Comparison of ENCODE assay signal across 22 cellular contexts in genomic region chr18:13429884-13430510, GRCh38.
"Had no signal": no experiment of that assay in that cellular context is flagged by ENCODE, and none has a peak within 500 bp of the region (broad histone marks: within the 10 kb centered on the region; RNA-seq: fewer than 3 reads in every experiment).

No MANE protein-coding gene starts in this region.

- DNase-seq: islet precursor cell; left ventricle myocardium inferior; mesendoderm; naive B cell; natural killer cell; ovary; retina; right cardiac atrium; small intestine; spleen; stimulated activated CD4-positive, alpha-beta T cell treated with anti-CD3 and anti-CD28 coated beads, Interleukin-4, amount 100 ng/mL, for 24 hours; stimulated activated naive CD4-positive, alpha-beta T cell had no signal

- FAIRE-seq: small intestine had no signal

- H3K36me3 Mint-ChIP-seq: mesothelial cell of epicardium; naive B cell; natural killer cell; stimulated activated effector memory CD8-positive, alpha-beta T cell treated with anti-CD3 and anti-CD28 coated beads, Interleukin-12 subunit alpha, Interleukin-12 subunit beta, amount 100 ng/mL, for 72 hours; type B pancreatic cell had no signal

- H3K27me3 Mint-ChIP-seq: stimulated activated naive CD8-positive, alpha-beta T cell treated with anti-CD3 and anti-CD28 coated beads, Interleukin-15, Interleukin-2, amounts not matched to agents 100 ng/mL and 50 ng/mL, for 24 hours had no signal

- H3K9me3 ChIP-seq: left ventricle myocardium inferior, ovary, spleen, suprapubic skin, thoracic aorta, tibial nerve, vagina had no signal

- ATAC-seq: natural killer cell; right cardiac atrium; sciatic nerve; stimulated activated effector memory CD8-positive, alpha-beta T cell treated with anti-CD3 and anti-CD28 coated beads, Interleukin-12 subunit alpha, Interleukin-12 subunit beta, amount 100 ng/mL, for 72 hours had no signal

- H3K9me3 Mint-ChIP-seq: mesothelial cell of epicardium; naive B cell; natural killer cell; stimulated activated effector memory CD8-positive, alpha-beta T cell treated with anti-CD3 and anti-CD28 coated beads, Interleukin-12 subunit alpha, Interleukin-12 subunit beta, amount 100 ng/mL, for 72 hours; stimulated activated naive CD8-positive, alpha-beta T cell treated with anti-CD3 and anti-CD28 coated beads, Interleukin-15, Interleukin-2, amounts not matched to agents 100 ng/mL and 50 ng/mL, for 24 hours; type B pancreatic cell had no signal

- H3K27ac Mint-ChIP-seq: mesothelial cell of epicardium; natural killer cell; progenitor cell of endocrine pancreas; stimulated activated effector memory CD8-positive, alpha-beta T cell treated with anti-CD3 and anti-CD28 coated beads, Interleukin-12 subunit alpha, Interleukin-12 subunit beta, amount 100 ng/mL, for 72 hours; stimulated activated naive CD8-positive, alpha-beta T cell treated with anti-CD3 and anti-CD28 coated beads, Interleukin-15, Interleukin-2, amounts not matched to agents 100 ng/mL and 50 ng/mL, for 24 hours; type B pancreatic cell had no signal

- H3K4me1 Mint-ChIP-seq: mesothelial cell of epicardium, naive B cell, natural killer cell had no signal

- H3K4me3 Mint-ChIP-seq: mesothelial cell of epicardium; natural killer cell; stimulated activated effector memory CD8-positive, alpha-beta T cell treated with anti-CD3 and anti-CD28 coated beads, Interleukin-12 subunit alpha, Interleukin-12 subunit beta, amount 100 ng/mL, for 72 hours; stimulated activated naive CD8-positive, alpha-beta T cell treated with anti-CD3 and anti-CD28 coated beads, Interleukin-15, Interleukin-2, amounts not matched to agents 100 ng/mL and 50 ng/mL, for 24 hours; type B pancreatic cell had no signal
